16 cellular contexts compared by ENCODE assay signal in the genomic region with DNA sequence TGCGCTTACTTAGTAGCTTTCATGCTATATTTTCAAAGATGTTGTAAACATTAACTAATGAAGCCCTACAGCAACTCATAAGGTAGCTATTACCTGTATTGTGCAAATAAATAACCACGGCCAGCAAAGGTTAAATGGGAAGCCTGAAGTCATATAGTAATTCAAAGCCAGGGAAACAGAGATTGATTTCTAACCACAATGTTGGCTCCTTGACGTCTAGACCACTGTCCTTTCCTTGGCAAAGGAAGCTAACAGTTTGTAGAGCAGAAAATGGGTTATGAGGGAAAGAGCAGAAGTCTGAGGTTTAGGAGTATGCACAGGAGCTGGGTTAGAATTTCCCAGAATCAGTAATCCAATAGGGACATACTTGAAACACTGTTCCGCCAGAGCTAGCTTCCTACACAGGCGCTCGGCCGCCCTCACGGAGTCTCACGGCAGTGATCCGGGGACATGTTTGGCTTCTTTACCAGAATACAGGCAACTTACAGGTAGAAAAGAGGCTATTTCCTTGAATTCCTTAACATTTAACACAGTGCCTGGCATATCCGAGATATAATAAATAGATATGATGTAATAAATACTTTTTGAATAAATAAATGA.
"Had no signal": no experiment of that assay in that cellular context is flagged by ENCODE, and none has a peak within 500 bp of the region (broad histone marks: within the 10 kb centered on the region; RNA-seq: fewer than 3 reads in every experiment).

No MANE protein-coding gene starts in this region.

- H3K4me3 ChIP-seq: esophagus muscularis mucosa, right atrium auricular region, transverse colon, vagina had no signal

- H3K9me3 ChIP-seq: esophagus muscularis mucosa, right atrium auricular region, transverse colon, vagina had no signal

- H3K36me3 ChIP-seq: esophagus muscularis mucosa, right atrium auricular region, transverse colon, vagina had no signal

- H3K27ac ChIP-seq: esophagus muscularis mucosa, right atrium auricular region, transverse colon, vagina had no signal

- H3K4me1 ChIP-seq: esophagus muscularis mucosa, right atrium auricular region, transverse colon, vagina had no signal

- FAIRE-seq: bronchial epithelial cell, small intestine had no signal

- H3K27me3 ChIP-seq: esophagus muscularis mucosa, right atrium auricular region, transverse colon, vagina had no signal

- DNase-seq: activated CD4-positive, alpha-beta T cell treated with anti-CD3 and anti-CD28 coated beads, Interleukin-2, amount 10 ng/mL, durations not matched to agents 7 days and 5 days; activated CD4-positive, CD25-positive, alpha-beta regulatory T cell; activated naive CD8-positive, alpha-beta T cell treated with anti-CD3 and anti-CD28 coated beads, Interleukin-2, amount 10 ng/mL, durations not matched to agents 7 days and 5 days; anterior cingulate cortex; glutamatergic neuron; nucleus accumbens; small intestine; stimulated activated CD4-positive, alpha-beta T cell treated with anti-CD3 and anti-CD28 coated beads, Interleukin-4, amount 100 ng/mL, for 4 hours; stimulated activated CD8-positive, alpha-beta memory T cell treated with anti-CD3 and anti-CD28 coated beads, Interleukin-4, amount 100 ng/mL, for 48 hours; stimulated activated naive CD4-positive, alpha-beta T cell treated with Interleukin-2 at 50 U/mL for 16 hours; substantia nigra; transverse colon had no signal
